8 cellular contexts compared by ENCODE assay signal in genomic region chr19:57477191-57478008, GRCh38. TPM values are rescaled to one million over a fixed set of nuclear protein-coding genes. Genes with fewer than 3 reads are reported as not detected.
DNase-seq lines count a peak whose midpoint lies in the region; ATAC-seq, FAIRE-seq and TF ChIP-seq lines count a peak whose summit lies in the region.

Gene ZNF772 (minus strand): TSS chr19:57477566. CDS start chr19:57477309, 257 bp downstream.

- H3K56ac ChIP-seq in H1 (replicated peaks; ENCODE audit: insufficient read length, low read depth, low read length), result no peak within 1 kb of the TSS

- no peaks in the 10 kb centered on the region for H4K20me1 ChIP-seq in H1 (replicated peaks in 1 of 2; ENCODE audit: control insufficient read depth in 1 of 2, insufficient read depth in 2 of 2, low read length in 2 of 2)

- H3K36me3 ChIP-seq in H1 (ENCODE audit: control insufficient read depth in 2 of 4, insufficient read depth in 4 of 4, low read length in 3 of 4), result peaks cover 13 to 37% (median 31%) of the 10 kb centered on the region in 4 experiments

- H3K79me2 ChIP-seq in H1 (ENCODE audit: control insufficient read depth in 1 of 2, insufficient read depth in 2 of 2, low read length in 2 of 2), result peaks cover 3 to 21% of the 10 kb centered on the region in 2 experiments; a peak in 2 of 4 replicates

- H3K9me3 ChIP-seq in H1 (ENCODE audit: insufficient read depth in 2 of 2, low read depth in 1 of 2, low read length in 1 of 2), result peaks cover 39 to 51% of the 10 kb centered on the region in 2 experiments

- H3K4me3 ChIP-seq in H1 (ENCODE audit: extremely low read depth in 1 of 4, insufficient read depth in 2 of 4, low read depth in 3 of 4, low read length in 4 of 4), result peak within 1 kb of the TSS; percentile 89 to 97 (median 96)

- H3K9me3 Mint-ChIP-seq in memory B cell, result peaks cover 20% of the 10 kb centered on the region

- H3K4ac ChIP-seq in H1 (replicated peaks; ENCODE audit: insufficient read length, low read depth, low read length), result no peak within 1 kb of the TSS

- peak within 1 kb of the TSS; percentile 79 for H3K18ac ChIP-seq in H1 (ENCODE audit: extremely low read depth, low read length)

- TF ChIP-seq CTCF in H1 (IDR thresholded peaks at IDR 0.05; ENCODE audit: control extremely low read depth in 1 of 3, insufficient read depth in 1 of 3, low read depth in 1 of 3, low read length in 3 of 3), result peak; percentile 62 to 91 (median 80)

- DNase-seq in CD1c-positive myeloid dendritic cell (ENCODE audit: extremely low spot score), result peak; percentile 96
- peak; percentile 94 for DNase-seq in NCI-H748 treated with DMSO at 0.1 percent for 48 hours (lab: John Stamatoyannopoulos, UW)
- DNase-seq in activated CD8-positive, alpha-beta memory T cell treated with anti-CD3 and anti-CD28 coated beads for 4 hours (ENCODE audit: low read depth in 2 of 2), result peak; percentile 77 to 79
- DNase-seq in H1 (ENCODE audit: low read depth in 1 of 2, low spot score in 2 of 2), result peak; percentile 84 to 93
- DNase-seq in memory B cell (ENCODE audit: low spot score in 2 of 2), result peak; percentile 79 to 91
- DNase-seq in stimulated activated CD8-positive, alpha-beta memory T cell treated with anti-CD3 and anti-CD28 coated beads, Interleukin-12 subunit alpha, Interleukin-12 subunit beta, amount 100 ng/mL, for 1 hour (ENCODE audit: low read depth), result peak; percentile 77

- H3K79me1 ChIP-seq in H1 (ENCODE audit: low read depth, low read length), result peaks cover 8% of the 10 kb centered on the region; the same call in 1 of the 2 replicates

- no peak within 1 kb of the TSS for H3K23ac ChIP-seq in H1 (ENCODE audit: insufficient read length)

- H3K4me2 ChIP-seq in H1 (ENCODE audit: insufficient read depth in 1 of 2, low read depth in 2 of 2, low read length in 2 of 2), result peak within 1 kb of the TSS; percentile 76 to 78

- peaks cover 0 to 1% (median 0%) of the 10 kb centered on the region in 4 experiments; a peak in 2 of 7 replicates for H3K27me3 ChIP-seq in H1 (replicated peaks in 1 of 4; ENCODE audit: control insufficient read depth in 3 of 4, extremely low read depth in 1 of 4, insufficient read depth in 3 of 4, low read length in 3 of 4)

- peaks cover 4% of the 10 kb centered on the region for H3K23me2 ChIP-seq in H1 (ENCODE audit: low read depth, low read length)

- no peaks in the 10 kb centered on the region for H3K27me3 Mint-ChIP-seq in memory B cell

- no peak within 1 kb of the TSS for H2BK120ac ChIP-seq in H1 (replicated peaks; ENCODE audit: low read depth, low read length)

- TF ChIP-seq RAD21 in H1 (IDR thresholded peaks at IDR 0.05 in 1 of 2, conservative IDR thresholded peaks at IDR 0.05 in 1 of 2; ENCODE audit: low read depth in 2 of 2, low read length in 2 of 2), result peak; percentile 37 to 48; a peak in 3 of 4 replicates

- WGBS in H1 (ENCODE audit: extremely low coverage in 1 of 2, insufficient coverage in 1 of 2, insufficient read length in 1 of 2, insufficient replicate concordance in 2 of 2, low coverage in 1 of 2, low lambda C conversion rate in 2 of 2, missing lambda C conversion rate in 1 of 2), 2 experiments, result 11% methylated on average over 38 of the region's 38 CpGs; no CpG with 5 or more reads in 1 of the 2 experiments

- no peak within 1 kb of the TSS for H2BK12ac ChIP-seq in H1 (ENCODE audit: low read depth, low read length)

- no peaks in the 10 kb centered on the region for H3K4me1 ChIP-seq in H1 (replicated peaks in 1 of 4; ENCODE audit: control insufficient read depth in 3 of 4, insufficient read depth in 4 of 4, low read length in 3 of 4)

- ATAC-seq in GM19328 (IDR thresholded peaks at IDR 0.05; ENCODE audit: unreplicated experiment), result peak; percentile 85
- ATAC-seq in HG03520 (IDR thresholded peaks at IDR 0.05; ENCODE audit: unreplicated experiment), result peak; percentile 83
- ATAC-seq in memory B cell (ENCODE audit: low read depth), result peak; percentile 99

- peak within 1 kb of the TSS; percentile 94 for H2BK5ac ChIP-seq in H1 (ENCODE audit: low read depth, low read length)

- no peak within 1 kb of the TSS for H2AK5ac ChIP-seq in H1 (ENCODE audit: low read depth, low read length)

- peak within 1 kb of the TSS; percentile 96; the same call in 1 of the 2 replicates for H4K8ac ChIP-seq in H1 (ENCODE audit: extremely low read depth, insufficient read depth, low read length)

- peaks cover 25% of the 10 kb centered on the region for H3K4me1 Mint-ChIP-seq in memory B cell

- H2AFZ ChIP-seq in H1 (ENCODE audit: low read length), result peak within 1 kb of the TSS; percentile 100

- POLR2A ChIA-PET in H1 (lab: Charles Lee; ENCODE audit: partially characterized antibody), result interaction anchor here (0.6 to 2.4 kb wide), 7 partner anchors 8 to 232 kb away, joined by 3 to 14 read pairs (median 6); partner anchors contain the start of genes ZNF154, ZNF419 and ZNF749

- peak within 1 kb of the TSS; percentile 85 for H3K27ac ChIP-seq in H1 (ENCODE audit: low read depth, low read length)

- H3K14ac ChIP-seq in H1 (ENCODE audit: insufficient read length), result no peak within 1 kb of the TSS

- H2BK15ac ChIP-seq in H1 (ENCODE audit: low read length), result no peak within 1 kb of the TSS; the same call in 1 of the 2 replicates

- H3K4me3 Mint-ChIP-seq in memory B cell, result peak within 1 kb of the TSS; percentile 98

- no peak for TF ChIP-seq EP300 in H1 (IDR thresholded peaks at IDR 0.05; ENCODE audit: borderline replicate concordance in 1 of 2, low read depth in 2 of 2, low read length in 2 of 2)

- no peak within 1 kb of the TSS for H2BK20ac ChIP-seq in H1 (ENCODE audit: low read length)

- peak within 1 kb of the TSS; percentile 98 for H3K27ac Mint-ChIP-seq in memory B cell

- CTCF ChIA-PET in H1 (lab: Charles Lee; ENCODE audit: partially characterized antibody), result interaction anchor here (0.6 to 3.2 kb wide), 11 partner anchors 8 to 204 kb away, joined by 3 to 15 read pairs (median 3); partner anchors contain the start of gene ZNF419

- peak within 1 kb of the TSS; percentile 26 for H4K91ac ChIP-seq in H1 (replicated peaks; ENCODE audit: insufficient read length, low read length)

- H4K5ac ChIP-seq in H1 (ENCODE audit: insufficient read length, low read depth, low read length), result peak within 1 kb of the TSS; percentile 61

- peak in 1 of 2 experiments; percentile 68; a peak in 1 of 3 replicates for TF ChIP-seq POLR2A in H1 (IDR thresholded peaks at IDR 0.05; ENCODE audit: control extremely low read depth in 1 of 2, low read depth in 2 of 2, low read length in 2 of 2)

- peak within 1 kb of the TSS in 3 of 4 experiments; percentile 90 to 97 (median 91); a peak in 6 of 7 replicates for H3K9ac ChIP-seq in H1 (replicated peaks in 1 of 4; ENCODE audit: extremely low read depth in 1 of 4, low read depth in 3 of 4, low read length in 3 of 4)

- H3K36me3 Mint-ChIP-seq in memory B cell, result peaks cover 45% of the 10 kb centered on the region

- peak; percentile 99 for FAIRE-seq in H1 (lab: Jason Lieb, UNC)

TF ChIP-seq in H1, 55 proteins besides CTCF, POLR2A, EP300 and RAD21 (continues in another document):
- TF ChIP-seq BACH1 (IDR thresholded peaks at IDR 0.05; ENCODE audit: low read length) (peak; percentile 76), SP4 (IDR thresholded peaks at IDR 0.05; ENCODE audit: low read length) (no peak), KDM4A (IDR thresholded peaks at IDR 0.05; ENCODE audit: low read depth, low read length, severe bottlenecking) (peak; percentile 96), KDM1A (IDR thresholded peaks at IDR 0.05; ENCODE audit: borderline replicate concordance, low read length) (no peak), CEBPB (IDR thresholded peaks at IDR 0.05; ENCODE audit: low read depth, low read length) (no peak)

RNA-seq across cellular contexts. Expression of gene ZNF772, which starts in this region (rescaled TPM):
- total RNA-seq in H1 (2021; fragmentation: NEBNext Ultra II Directional; extraction: Animal tissue kit (Norgen Biotek cat#: 25700)), result 15.2 and 15.7 TPM in 2 replicates
- polyA plus RNA-seq in H1 (2011; rRNA removed), result 4.0 and 4.6 TPM in 2 replicates
- 7.5 TPM for polyA plus RNA-seq in H1 (2011; cell fraction: cytosol; rRNA removed)
- polyA plus RNA-seq in H1 (2011; cell fraction: nucleus; rRNA removed), result 10.2 TPM
- 6.6 to 8.3 TPM (median 7.3 TPM) in 4 replicates for polyA plus RNA-seq in H1 (2012, experiment 1 of 2)
- 0.62 TPM for polyA plus RNA-seq in H1 (2012, experiment 2 of 2)
- polyA plus RNA-seq in H1 (2013, experiment 1 of 2), result 8.4 TPM
- 7.8 TPM for polyA plus RNA-seq in H1 (2013, experiment 2 of 2)
- 24.0 and 36.0 TPM in 2 replicates for polyA minus RNA-seq in H1 (2011; rRNA and poly(A)+ RNA removed)
- 15.3 TPM for polyA minus RNA-seq in H1 (2011; cell fraction: cytosol; rRNA and poly(A)+ RNA removed)
- polyA minus RNA-seq in H1 (2011; cell fraction: nucleus; rRNA and poly(A)+ RNA removed), result 25.1 TPM

Comparison
In these comparisons a context has a peak if more than half of its experiments do, and no peak if none do; other contexts are left out.
1. Peak in every context shown above with its lines: DNase-seq, ATAC-seq, H3K4me3 ChIP-seq and H3K27ac ChIP-seq.